In the genomic region with DNA sequence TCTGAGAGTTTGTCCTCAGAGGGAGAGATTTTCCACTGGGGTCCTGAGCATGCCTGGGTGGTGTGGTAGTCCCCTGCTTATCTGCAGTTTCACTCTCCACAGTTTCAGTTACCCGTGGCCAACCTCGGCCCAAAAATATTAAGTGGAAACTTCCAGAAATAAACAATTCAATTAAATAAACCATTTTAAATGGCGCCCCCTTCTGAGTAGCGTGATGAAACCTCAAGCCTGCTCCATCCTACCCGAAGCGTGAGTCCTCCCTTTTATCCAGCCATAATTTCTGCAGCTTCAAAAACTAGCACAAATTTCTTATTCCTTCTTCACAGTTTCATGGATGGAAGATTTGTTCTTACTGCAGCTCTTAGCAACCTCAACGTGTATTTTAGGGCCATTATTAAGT, we compare ENCODE assay signal across 15 cellular contexts. TPM values are rescaled to one million over a fixed set of nuclear protein-coding genes. Genes with fewer than 3 reads are reported as not detected.
"Had no signal": no experiment of that assay in that cellular context is flagged by ENCODE, and none has a peak within 500 bp of the region (broad histone marks: within the 10 kb centered on the region; RNA-seq: fewer than 3 reads in every experiment).

No MANE protein-coding gene starts in this region.

- H3K9me3 ChIP-seq: ovary, suprapubic skin had no signal

- H3K4me3 ChIP-seq: ovary, suprapubic skin had no signal

- DNase-seq: activated CD4-positive, alpha-beta T cell treated with anti-CD3 and anti-CD28 coated beads for 36 hours; activated CD8-positive, alpha-beta T cell treated with anti-CD3 and anti-CD28 coated beads for 36 hours; activated naive CD4-positive, alpha-beta T cell treated with anti-CD3 and anti-CD28 coated beads, Interleukin-2, amount 10 ng/mL, durations not matched to agents 7 days and 5 days; hypothalamus; kidney glomerular epithelial cell; ovary; stimulated activated CD4-positive, alpha-beta T cell treated with anti-CD3 and anti-CD28 coated beads, Interleukin-12 subunit alpha, Interleukin-12 subunit beta, amount 100 ng/mL, for 4 hours; stimulated activated naive CD4-positive, alpha-beta T cell had no signal

- ATAC-seq: activated CD4-positive, alpha-beta T cell treated with anti-CD3 and anti-CD28 coated beads for 36 hours; activated CD8-positive, alpha-beta T cell treated with anti-CD3 and anti-CD28 coated beads for 36 hours had no signal

- H3K4me1 ChIP-seq: suprapubic skin had no signal

- H3K27me3 ChIP-seq: ovary, suprapubic skin had no signal

- H3K36me3 ChIP-seq: ovary, suprapubic skin had no signal

- H3K27ac ChIP-seq: suprapubic skin had no signal

RNA-seq across cellular contexts. Expression of a gene that starts 26.7 kb away (rescaled TPM):
- total RNA-seq: activated CD4-positive, alpha-beta T cell treated with anti-CD3 and anti-CD28 coated beads for 36 hours; activated CD8-positive, alpha-beta T cell treated with anti-CD3 and anti-CD28 coated beads for 36 hours; cardiac septum; glomerular endothelial cell had no signal
- polyA plus RNA-seq: adipose tissue, esophagus, neural cell had no signal

RNA-seq across cellular contexts. Expression of a gene that starts 36.8 kb away (rescaled TPM):
- polyA plus RNA-seq: neural cell had no signal

RNA-seq across cellular contexts. Expression of a gene that starts 52.9 kb away (rescaled TPM):
- total RNA-seq: activated CD4-positive, alpha-beta T cell treated with anti-CD3 and anti-CD28 coated beads for 36 hours; activated CD8-positive, alpha-beta T cell treated with anti-CD3 and anti-CD28 coated beads for 36 hours; cardiac septum; glomerular endothelial cell; lower leg skin; ovary; suprapubic skin had no signal
- polyA plus RNA-seq: adipose tissue, esophagus had no signal
